8 cellular contexts compared by ENCODE assay signal in genomic region chr3:15099364-15100098, GRCh38. TPM values are rescaled to one million over a fixed set of nuclear protein-coding genes. Genes with fewer than 3 reads are reported as not detected.
DNase-seq lines count a peak whose midpoint lies in the region; ATAC-seq and TF ChIP-seq lines count a peak whose summit lies in the region.

No MANE protein-coding gene starts in this region.

- H3K4me1 ChIP-seq in lower lobe of right lung = peaks cover 35% of the 10 kb centered on the region

- no peaks in the 10 kb centered on the region for H3K27me3 Mint-ChIP-seq in CD14-positive monocyte (ENCODE audit: low read depth in 3 of 3)
- H3K27me3 Mint-ChIP-seq in type B pancreatic cell = no peaks in the 10 kb centered on the region

- peaks cover 16 to 21% of the 10 kb centered on the region in 2 donors for H3K36me3 Mint-ChIP-seq in CD14-positive monocyte
- H3K36me3 Mint-ChIP-seq in type B pancreatic cell = peaks cover 4% of the 10 kb centered on the region

- H3K27ac ChIP-seq in lower lobe of right lung = peak overlapping the region; percentile 82

- H3K4me3 Mint-ChIP-seq in CD14-positive monocyte = peak overlapping the region; percentile 88 to 100
- peak overlapping the region; percentile 98 for H3K4me3 Mint-ChIP-seq in type B pancreatic cell

- H3K9me3 Mint-ChIP-seq in CD14-positive monocyte (no peaks in the 10 kb centered on the region), type B pancreatic cell (no peaks in the 10 kb centered on the region)

- H3K4me3 ChIP-seq in cardiac fibroblast (replicated peaks in 1 of 2; ENCODE audit: low read depth in 2 of 2, low read length in 2 of 2) (peak overlapping the region; percentile 92 to 98), lower lobe of right lung (peak overlapping the region; percentile 68)

- no peak for TF ChIP-seq CTCF in CD14-positive monocyte (IDR thresholded peaks at IDR 0.05)
- TF ChIP-seq CTCF in cardiac fibroblast (IDR thresholded peaks at IDR 0.05; ENCODE audit: low read depth, low read length) = no peak
- TF ChIP-seq CTCF in lower lobe of right lung (IDR thresholded peaks at IDR 0.05) = no peak
- no peak for TF ChIP-seq CTCF in type B pancreatic cell (conservative IDR thresholded peaks at IDR 0.05)

- H3K9me3 ChIP-seq in lower lobe of right lung = no peaks in the 10 kb centered on the region

- H3K4me1 Mint-ChIP-seq in CD14-positive monocyte (peaks cover 41% of the 10 kb centered on the region), type B pancreatic cell (ENCODE audit: unreplicated experiment) (peaks cover 14% of the 10 kb centered on the region)

- DNase-seq in CD14-positive monocyte (ENCODE audit: low spot score) (no peak), NCI-H748 (lab: John Stamatoyannopoulos, UW; ENCODE audit: unreplicated experiment) (peak; percentile 27), cardiac fibroblast (ENCODE audit: low read depth in 2 of 2) (no peak), lower lobe of right lung (no peak), type B pancreatic cell (ENCODE audit: extremely low spot score, unreplicated experiment) (no peak), A172 (ENCODE audit: low spot score) (no peak), NCI-H2227 (lab: John Stamatoyannopoulos, UW; ENCODE audit: unreplicated experiment) (no peak)

- ATAC-seq in GM21717 (IDR thresholded peaks at IDR 0.05; ENCODE audit: unreplicated experiment) (peak; percentile 22), lower lobe of right lung (peak; percentile 18 to 31)

- H3K27me3 ChIP-seq in lower lobe of right lung (ENCODE audit: low read depth) = no peaks in the 10 kb centered on the region

- intact Hi-C loops in CD14-positive monocyte (cut with micrococcal nuclease) (loop anchor here (10.0 kb wide), 2 partner anchors 105 to 155 kb away; partner anchors contain the start of genes CAPN7 (in 1 of the 2) and NR2C2 (in 1 of the 2)), lower lobe of right lung (cut with DNase I) (no loop called here)

- H3K36me3 ChIP-seq in lower lobe of right lung = peaks cover 19% of the 10 kb centered on the region

- H3K27ac Mint-ChIP-seq in CD14-positive monocyte (peak overlapping the region; percentile 73 to 96 (median 91)), type B pancreatic cell (peak overlapping the region; percentile 91)

RNA-seq across cellular contexts. Expression of gene RBSN, which starts 0.6 kb away (rescaled TPM):
- polyA plus RNA-seq in CD14-positive monocyte = 10 to 100 TPM in 1 of 2 donors, 1 to 10 TPM in 1; 6.7 to 10.1 TPM
- total RNA-seq in lower lobe of right lung (29.7 TPM), type B pancreatic cell (ENCODE audit: low replicate concordance) (20.5 and 29.1 TPM in 2 replicates)
- 23.3 and 29.0 TPM in 2 replicates for total RNA-seq in A172 (2014; rRNA removed; shearing (Covaris generic))

RNA-seq across cellular contexts. Expression of gene MRPS25, which starts 34.4 kb away (rescaled TPM):
- polyA plus RNA-seq in CD14-positive monocyte = 10 to 100 TPM; 23.7 to 24.6 TPM
- 73.5 TPM for total RNA-seq in lower lobe of right lung
- 71.7 and 79.7 TPM in 2 replicates for total RNA-seq in type B pancreatic cell (ENCODE audit: low replicate concordance)
- 22.3 and 24.8 TPM in 2 replicates for total RNA-seq in A172 (2014; rRNA removed; shearing (Covaris generic))
